ENCODE assay signal across 1 cellular context in the genomic region with DNA sequence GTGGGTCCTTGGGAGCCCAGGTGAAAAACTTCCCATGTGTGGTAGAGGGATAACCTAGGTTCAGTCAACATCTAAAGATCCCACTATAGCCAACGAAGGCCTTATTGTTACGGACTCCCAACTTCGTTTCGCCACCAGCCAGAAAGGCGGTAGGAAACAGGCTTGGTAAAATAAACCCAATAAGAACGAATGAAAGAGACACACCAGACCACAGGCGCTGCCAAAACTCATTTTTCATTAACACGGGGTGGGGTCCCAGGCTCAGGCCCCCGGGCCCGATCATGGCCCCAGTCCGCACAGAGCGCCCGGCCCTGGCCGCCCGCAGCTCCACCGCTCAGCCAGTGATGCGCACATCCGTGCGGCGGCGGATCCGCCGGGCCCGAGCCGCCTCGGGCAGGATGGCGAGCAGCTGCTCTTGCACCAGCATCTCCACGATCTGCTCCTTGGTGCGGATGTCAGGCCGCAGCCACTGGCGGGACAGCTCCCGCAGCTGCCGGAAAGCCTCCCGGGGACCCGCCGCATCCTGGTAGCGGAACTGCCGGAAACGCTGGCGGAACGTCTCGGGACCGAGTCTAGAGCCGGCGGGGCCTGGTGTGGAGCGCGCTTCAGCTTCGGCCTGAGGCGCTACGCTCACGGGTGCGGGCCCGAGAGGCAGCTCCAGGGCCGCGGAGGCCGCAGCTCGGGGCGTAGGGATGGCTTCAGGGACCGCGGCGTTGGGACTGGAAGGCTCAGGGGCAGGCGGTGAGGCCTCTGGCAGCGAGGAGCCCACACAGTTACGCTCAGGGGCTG.
TF ChIP-seq lines count a peak whose summit lies in the region.

No MANE protein-coding gene starts in this region.

TF ChIP-seq in HepG2, 621 proteins besides CTCF, POLR2A, EP300 and RAD21 (continued from another document and continues in another):
- TF ChIP-seq, protein P1, sequence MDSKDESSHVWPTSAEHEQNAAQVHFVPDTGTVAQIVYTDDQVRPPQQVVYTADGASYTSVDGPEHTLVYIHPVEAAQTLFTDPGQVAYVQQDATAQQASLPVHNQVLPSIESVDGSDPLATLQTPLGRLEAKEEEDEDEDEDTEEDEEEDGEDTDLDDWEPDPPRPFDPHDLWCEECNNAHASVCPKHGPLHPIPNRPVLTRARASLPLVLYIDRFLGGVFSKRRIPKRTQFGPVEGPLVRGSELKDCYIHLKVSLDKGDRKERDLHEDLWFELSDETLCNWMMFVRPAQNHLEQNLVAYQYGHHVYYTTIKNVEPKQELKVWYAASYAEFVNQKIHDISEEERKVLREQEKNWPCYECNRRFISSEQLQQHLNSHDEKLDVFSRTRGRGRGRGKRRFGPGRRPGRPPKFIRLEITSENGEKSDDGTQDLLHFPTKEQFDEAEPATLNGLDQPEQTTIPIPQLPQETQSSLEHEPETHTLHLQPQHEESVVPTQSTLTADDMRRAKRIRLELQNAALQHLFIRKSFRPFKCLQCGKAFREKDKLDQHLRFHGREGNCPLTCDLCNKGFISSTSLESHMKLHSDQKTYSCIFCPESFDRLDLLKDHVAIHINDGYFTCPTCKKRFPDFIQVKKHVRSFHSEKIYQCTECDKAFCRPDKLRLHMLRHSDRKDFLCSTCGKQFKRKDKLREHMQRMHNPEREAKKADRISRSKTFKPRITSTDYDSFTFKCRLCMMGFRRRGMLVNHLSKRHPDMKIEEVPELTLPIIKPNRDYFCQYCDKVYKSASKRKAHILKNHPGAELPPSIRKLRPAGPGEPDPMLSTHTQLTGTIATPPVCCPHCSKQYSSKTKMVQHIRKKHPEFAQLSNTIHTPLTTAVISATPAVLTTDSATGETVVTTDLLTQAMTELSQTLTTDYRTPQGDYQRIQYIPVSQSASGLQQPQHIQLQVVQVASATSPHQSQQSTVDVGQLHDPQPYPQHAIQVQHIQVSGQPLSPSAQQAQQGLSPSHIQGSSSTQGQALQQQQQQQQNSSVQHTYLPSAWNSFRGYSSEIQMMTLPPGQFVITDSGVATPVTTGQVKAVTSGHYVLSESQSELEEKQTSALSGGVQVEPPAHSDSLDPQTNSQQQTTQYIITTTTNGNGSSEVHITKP (CRISPR knock-in tag; IDR thresholded peaks at IDR 0.05; ENCODE audit: low read depth) = no peak
- TF ChIP-seq, protein P2, sequence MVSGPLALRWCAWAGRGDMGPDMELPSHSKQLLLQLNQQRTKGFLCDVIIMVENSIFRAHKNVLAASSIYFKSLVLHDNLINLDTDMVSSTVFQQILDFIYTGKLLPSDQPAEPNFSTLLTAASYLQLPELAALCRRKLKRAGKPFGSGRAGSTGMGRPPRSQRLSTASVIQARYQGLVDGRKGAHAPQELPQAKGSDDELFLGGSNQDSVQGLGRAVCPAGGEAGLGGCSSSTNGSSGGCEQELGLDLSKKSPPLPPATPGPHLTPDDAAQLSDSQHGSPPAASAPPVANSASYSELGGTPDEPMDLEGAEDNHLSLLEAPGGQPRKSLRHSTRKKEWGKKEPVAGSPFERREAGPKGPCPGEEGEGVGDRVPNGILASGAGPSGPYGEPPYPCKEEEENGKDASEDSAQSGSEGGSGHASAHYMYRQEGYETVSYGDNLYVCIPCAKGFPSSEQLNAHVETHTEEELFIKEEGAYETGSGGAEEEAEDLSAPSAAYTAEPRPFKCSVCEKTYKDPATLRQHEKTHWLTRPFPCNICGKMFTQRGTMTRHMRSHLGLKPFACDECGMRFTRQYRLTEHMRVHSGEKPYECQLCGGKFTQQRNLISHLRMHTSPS (CRISPR knock-in tag; IDR thresholded peaks at IDR 0.05; ENCODE audit: low read depth) = no peak
- TF ChIP-seq, protein P3, sequence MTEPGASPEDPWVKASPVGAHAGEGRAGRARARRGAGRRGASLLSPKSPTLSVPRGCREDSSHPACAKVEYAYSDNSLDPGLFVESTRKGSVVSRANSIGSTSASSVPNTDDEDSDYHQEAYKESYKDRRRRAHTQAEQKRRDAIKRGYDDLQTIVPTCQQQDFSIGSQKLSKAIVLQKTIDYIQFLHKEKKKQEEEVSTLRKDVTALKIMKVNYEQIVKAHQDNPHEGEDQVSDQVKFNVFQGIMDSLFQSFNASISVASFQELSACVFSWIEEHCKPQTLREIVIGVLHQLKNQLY (CRISPR knock-in tag; IDR thresholded peaks at IDR 0.05) = no peak
- TF ChIP-seq ZFP62 (CRISPR knock-in tag; IDR thresholded peaks at IDR 0.05) (no peak; the same call in 1 of the 2 replicates), ZNF780A (CRISPR knock-in tag; IDR thresholded peaks at IDR 0.05) (no peak), ZMYM2 (CRISPR knock-in tag; IDR thresholded peaks at IDR 0.05) (0 out of 2 replicates have a peak, but pooled peaks have one; percentile 11), ZNF512B (CRISPR knock-in tag; IDR thresholded peaks at IDR 0.05; ENCODE audit: borderline replicate concordance) (no peak), PPARG (CRISPR knock-in tag; conservative IDR thresholded peaks at IDR 0.05) (no peak), KLF6 (CRISPR knock-in tag; IDR thresholded peaks at IDR 0.05) (no peak), E2F5 (CRISPR knock-in tag; conservative IDR thresholded peaks at IDR 0.05) (no peak), CCDC6 (CRISPR knock-in tag; IDR thresholded peaks at IDR 0.05) (0 out of 2 replicates have a peak, but pooled peaks have one; percentile 44), E2F1 (CRISPR knock-in tag; IDR thresholded peaks at IDR 0.05) (no peak; the same call in 1 of the 2 replicates), HNF4G (IDR thresholded peaks at IDR 0.05; ENCODE audit: borderline replicate concordance, low read depth, low read length) (no peak), HNF4G (CRISPR knock-in tag; IDR thresholded peaks at IDR 0.05; ENCODE audit: borderline replicate concordance, low read depth) (no peak; the same call in 1 of the 2 replicates), NBN (conservative IDR thresholded peaks at IDR 0.05) (no peak), BCL3 (CRISPR knock-in tag; IDR thresholded peaks at IDR 0.05) (no peak), PAF1 (CRISPR knock-in tag; IDR thresholded peaks at IDR 0.05) (no peak), ZNF616 (CRISPR knock-in tag; IDR thresholded peaks at IDR 0.05; ENCODE audit: low read depth) (peak; percentile 38; the same call in 1 of the 2 replicates), ZNF580 (CRISPR knock-in tag; IDR thresholded peaks at IDR 0.05; ENCODE audit: borderline replicate concordance, low read depth) (no peak), ZNF547 (CRISPR knock-in tag; IDR thresholded peaks at IDR 0.05) (no peak; the same call in 1 of the 2 replicates), PRDM4 (CRISPR knock-in tag; IDR thresholded peaks at IDR 0.05; ENCODE audit: borderline replicate concordance) (no peak), ZNF18 (CRISPR knock-in tag; IDR thresholded peaks at IDR 0.05; ENCODE audit: insufficient replicate concordance) (no peak), ZNF513 (CRISPR knock-in tag; conservative IDR thresholded peaks at IDR 0.05) (peak; percentile 23; the same call in 1 of the 2 replicates), ZNF850 (CRISPR knock-in tag; conservative IDR thresholded peaks at IDR 0.05) (no peak; the same call in 1 of the 2 replicates)
- TF ChIP-seq, protein P4, sequence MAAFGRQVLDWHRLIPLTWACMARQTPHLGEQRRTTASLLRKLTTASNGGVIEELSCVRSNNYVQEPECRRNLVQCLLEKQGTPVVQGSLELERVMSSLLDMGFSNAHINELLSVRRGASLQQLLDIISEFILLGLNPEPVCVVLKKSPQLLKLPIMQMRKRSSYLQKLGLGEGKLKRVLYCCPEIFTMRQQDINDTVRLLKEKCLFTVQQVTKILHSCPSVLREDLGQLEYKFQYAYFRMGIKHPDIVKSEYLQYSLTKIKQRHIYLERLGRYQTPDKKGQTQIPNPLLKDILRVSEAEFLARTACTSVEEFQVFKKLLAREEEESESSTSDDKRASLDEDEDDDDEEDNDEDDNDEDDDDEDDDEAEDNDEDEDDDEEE (CRISPR knock-in tag; IDR thresholded peaks at IDR 0.05) = no peak
